In genomic region chr9:132994410-132995120, GRCh38 we compare ENCODE assay signal across 11 cellular contexts. TPM values are rescaled to one million over a fixed set of nuclear protein-coding genes. Genes with fewer than 3 reads are reported as not detected.
A peak's percentile ranks its signal among the peaks of the same experiment; 100 is the strongest.
DNase-seq lines count a peak whose midpoint lies in the region; ATAC-seq, FAIRE-seq and TF ChIP-seq lines count a peak whose summit lies in the region.
"Had no signal": no experiment of that assay in that cellular context is flagged by ENCODE, and none has a peak within 500 bp of the region (broad histone marks: within the 10 kb centered on the region; RNA-seq: fewer than 3 reads in every experiment).

No MANE protein-coding gene starts in this region.

- no peak overlapping the region for H3K4me3 ChIP-seq in H7 (ENCODE audit: insufficient read depth, low read depth, low read length)
- H3K4me3 ChIP-seq in keratinocyte (ENCODE audit: control insufficient read depth in 2 of 3, extremely low read depth in 1 of 3, insufficient read depth in 2 of 3, low read depth in 1 of 3, low read length in 3 of 3), result no peak overlapping the region
- no peak overlapping the region for H3K4me3 ChIP-seq in testis
- H3K4me3 ChIP-seq: tibial artery had no signal

- peaks cover 18% of the 10 kb centered on the region for H3K4me1 Mint-ChIP-seq in Calu3 (ENCODE audit: low read depth, unreplicated experiment)
- peaks cover 0 to 6% of the 10 kb centered on the region in 2 donors for H3K4me1 Mint-ChIP-seq in effector memory CD8-positive, alpha-beta T cell (ENCODE audit: low read depth in 2 of 2)

- no peaks in the 10 kb centered on the region for H3K9me3 Mint-ChIP-seq in Calu3 (ENCODE audit: low read depth, unreplicated experiment)
- no peaks in the 10 kb centered on the region for H3K9me3 Mint-ChIP-seq in effector memory CD8-positive, alpha-beta T cell

- H3K9me1 ChIP-seq in keratinocyte (ENCODE audit: control insufficient read depth, extremely low read depth, insufficient read depth, low read length), result no peaks in the 10 kb centered on the region

- no peak overlapping the region for H2AFZ ChIP-seq in keratinocyte (ENCODE audit: control insufficient read depth, low read length)

- intact Hi-C loops in Calu3 (cut with micrococcal nuclease; ENCODE audit: unreplicated experiment), result no loop called here
- intact Hi-C loops in testis (cut with DNase I; ENCODE audit: low total_unique reads), result no loop called here

- H3K27ac ChIP-seq in keratinocyte (ENCODE audit: control insufficient read depth, insufficient read depth, low read length) (no peak overlapping the region), testis (no peak overlapping the region)
- H3K27ac ChIP-seq: tibial artery had no signal

- DNase-seq in Calu3 (peak; percentile 38), H7 (peak; percentile 64), SW480 (ENCODE audit: low spot score) (peak; percentile 80), keratinocyte (ENCODE audit: low read depth, low spot score) (peak; percentile 69), NCI-H1092 (lab: John Stamatoyannopoulos, UW) (no peak), testis (no peak)
- DNase-seq in effector memory CD8-positive, alpha-beta T cell, result no peak
- DNase-seq: NCI-H2081 treated with DMSO at 0.1 percent for 48 hours, tibial artery had no signal

- TF ChIP-seq CTCF in Calu3 (IDR thresholded peaks at IDR 0.05; ENCODE audit: unreplicated experiment), result no peak
- no peak for TF ChIP-seq CTCF in keratinocyte (optimal IDR thresholded peaks at IDR 0.05 in 1 of 3, IDR thresholded peaks at IDR 0.05 in 1 of 3, conservative IDR thresholded peaks at IDR 0.05 in 1 of 3; ENCODE audit: extremely low read depth in 1 of 3, insufficient read depth in 2 of 3, low read length in 3 of 3)
- no peak for TF ChIP-seq CTCF in testis (IDR thresholded peaks at IDR 0.05)

- H3K27ac Mint-ChIP-seq in Calu3 (ENCODE audit: unreplicated experiment), result no peak overlapping the region
- peak overlapping the region in 1 of 2 donors; percentile 18 for H3K27ac Mint-ChIP-seq in effector memory CD8-positive, alpha-beta T cell

- peaks cover 79% of the 10 kb centered on the region for H3K27me3 Mint-ChIP-seq in Calu3 (ENCODE audit: unreplicated experiment)
- peaks cover 59 to 81% of the 10 kb centered on the region in 2 donors for H3K27me3 Mint-ChIP-seq in effector memory CD8-positive, alpha-beta T cell

- H3K9ac ChIP-seq in keratinocyte (ENCODE audit: control insufficient read depth, extremely low read depth, insufficient read depth, low read length), result peak overlapping the region; percentile 14

- H3K36me3 ChIP-seq in H7 (replicated peaks; ENCODE audit: control insufficient read depth, insufficient read depth, low read length), result no peaks in the 10 kb centered on the region
- H3K36me3 ChIP-seq in keratinocyte (ENCODE audit: control insufficient read depth in 2 of 2, extremely low read depth in 1 of 2, insufficient read depth in 2 of 2, low read length in 2 of 2), result no peaks in the 10 kb centered on the region
- no peaks in the 10 kb centered on the region for H3K36me3 ChIP-seq in testis (ENCODE audit: low read depth, missing control alignments)
- H3K36me3 ChIP-seq: tibial artery had no signal

- 47 to 51% methylated on average over 11 to 13 of the region's 13 CpGs for WGBS in testis, 2 donors

- no peaks in the 10 kb centered on the region for H3K79me2 ChIP-seq in keratinocyte (ENCODE audit: control insufficient read depth, insufficient read depth, low read length)

- no peaks in the 10 kb centered on the region for H3K9me3 ChIP-seq in keratinocyte (ENCODE audit: control insufficient read depth, low read depth, low read length)
- H3K9me3 ChIP-seq in testis, result no peaks in the 10 kb centered on the region
- H3K9me3 ChIP-seq: tibial artery had no signal

- H3K4me3 Mint-ChIP-seq in Calu3 (ENCODE audit: low read depth, unreplicated experiment), result peak overlapping the region; percentile 12
- H3K4me3 Mint-ChIP-seq in effector memory CD8-positive, alpha-beta T cell, result peak overlapping the region in 1 of 2 donors; percentile 30

- no peak for TF ChIP-seq POLR2A in testis (IDR thresholded peaks at IDR 0.05)

- CTCF ChIA-PET in Calu3 (lab: Charles Lee), result interaction anchor here (0.5 to 1.2 kb wide), 3 partner anchors 8 to 28 kb away, joined by 3 to 4 read pairs (median 3); no protein-coding TSS in a partner anchor

- dilution Hi-C loops in keratinocyte (cut with MboI; ENCODE audit: extremely low pct_ligation_motif_present, low sequenced_read_pairs), result no loop called here

- H4K20me1 ChIP-seq in keratinocyte (ENCODE audit: control insufficient read depth, extremely low read depth, insufficient read depth, low read length), result no peaks in the 10 kb centered on the region

- peak overlapping the region; percentile 26 for H3K4me2 ChIP-seq in keratinocyte (ENCODE audit: control insufficient read depth, extremely low read depth, insufficient read depth, low read depth, low read length)

- no peak for ATAC-seq in GM19328 (IDR thresholded peaks at IDR 0.05; ENCODE audit: unreplicated experiment)
- no peak for ATAC-seq in effector memory CD8-positive, alpha-beta T cell (replicated peaks)

- no TSS peak for BruUV-seq in Calu3 (replicated peaks; lab: Mats Ljungman, UMichigan)

- FAIRE-seq in keratinocyte (lab: Jason Lieb, UNC), result no peak

- H3K27me3 ChIP-seq in H7 (ENCODE audit: control insufficient read depth, insufficient read depth, low read length), result no peaks in the 10 kb centered on the region; the same call in 1 of the 2 replicates
- peaks cover 20% of the 10 kb centered on the region for H3K27me3 ChIP-seq in keratinocyte (ENCODE audit: control insufficient read depth, extremely low read depth, insufficient read depth, low read length)
- H3K27me3 ChIP-seq in testis, result no peaks in the 10 kb centered on the region

- peaks cover 5% of the 10 kb centered on the region for H3K36me3 Mint-ChIP-seq in Calu3 (ENCODE audit: insufficient read depth, unreplicated experiment)
- peaks cover 2% of the 10 kb centered on the region for H3K36me3 Mint-ChIP-seq in effector memory CD8-positive, alpha-beta T cell (ENCODE audit: insufficient read depth)

- H3K4me1 ChIP-seq in keratinocyte (ENCODE audit: control insufficient read depth, extremely low read depth, insufficient read depth, low read length) (peaks cover 22% of the 10 kb centered on the region), testis (no peaks in the 10 kb centered on the region)
- H3K4me1 ChIP-seq: tibial artery had no signal

RNA-seq across cellular contexts. Expression of gene GFI1B, which starts 16.1 kb away (rescaled TPM):
- not detected in 2 replicates for total RNA-seq in Calu3 (2022)
- total RNA-seq in H7 (2014; rRNA removed; shearing (Covaris generic)), result 0.52 TPM in 1 of 2 replicates, not detected in the other
- polyA plus RNA-seq in keratinocyte, result not detected in 3 replicates
- not detected for polyA plus RNA-seq in keratinocyte (2011; ENCODE audit: low read depth)
- not detected in 2 replicates for polyA plus RNA-seq in keratinocyte (2011; cell fraction: cytosol; rRNA removed)
- polyA plus RNA-seq in keratinocyte (2011; cell fraction: nucleus; rRNA removed), result not detected in 2 replicates
- polyA plus RNA-seq in keratinocyte (2012; ENCODE audit: low replicate concordance), result not detected in 2 replicates
- not detected in 3 replicates for polyA minus RNA-seq in keratinocyte
- not detected for polyA minus RNA-seq in keratinocyte (2011; cell fraction: cytosol; rRNA and poly(A)+ RNA removed)
- polyA minus RNA-seq in keratinocyte (2011; cell fraction: nucleus; rRNA and poly(A)+ RNA removed), result not detected in 2 replicates
- total RNA-seq in testis, result 1 to 10 TPM; 4.3 to 9.7 TPM
- polyA plus RNA-seq in testis (ENCODE audit: insufficient read depth, low read depth, low replicate concordance), result 12.6 TPM
- polyA plus RNA-seq: neural cell had no signal

RNA-seq across cellular contexts. Expression of gene GTF3C5, which starts 36.2 kb away (rescaled TPM):
- 43.7 and 48.4 TPM in 2 replicates for total RNA-seq in Calu3 (2022)
- total RNA-seq in H7 (2014; rRNA removed; shearing (Covaris generic)), result 131 and 133 TPM in 2 replicates
- 36.2 to 40.8 TPM (median 37.2 TPM) in 3 replicates for polyA plus RNA-seq in keratinocyte
- polyA plus RNA-seq in keratinocyte (2011; ENCODE audit: low read depth), result 12.7 TPM
- polyA plus RNA-seq in keratinocyte (2011; cell fraction: cytosol; rRNA removed), result 24.2 and 34.4 TPM in 2 replicates
- polyA plus RNA-seq in keratinocyte (2011; cell fraction: nucleus; rRNA removed), result 48.9 and 54.0 TPM in 2 replicates
- 33.5 and 39.4 TPM in 2 replicates for polyA plus RNA-seq in keratinocyte (2012; ENCODE audit: low replicate concordance)
- polyA minus RNA-seq in keratinocyte, result 30.6 to 60.8 TPM (median 41.5 TPM) in 3 replicates
- polyA minus RNA-seq in keratinocyte (2011; cell fraction: cytosol; rRNA and poly(A)+ RNA removed), result 28.2 TPM
- 21.6 and 26.4 TPM in 2 replicates for polyA minus RNA-seq in keratinocyte (2011; cell fraction: nucleus; rRNA and poly(A)+ RNA removed)
- total RNA-seq in testis, result 100 to 1,000 TPM; 109 to 117 TPM
- 66.9 TPM for polyA plus RNA-seq in testis (ENCODE audit: insufficient read depth, low read depth, low replicate concordance)

RNA-seq across cellular contexts. Expression of gene TSC1, which starts 50.1 kb away (rescaled TPM):
- total RNA-seq in Calu3 (2022) (31.7 and 35.9 TPM in 2 replicates), testis (100 to 1,000 TPM; 100 to 108 TPM)
- total RNA-seq in H7 (2014; rRNA removed; shearing (Covaris generic)), result 36.8 and 39.0 TPM in 2 replicates
- polyA plus RNA-seq in keratinocyte (26.1 to 28.6 TPM (median 27.7 TPM) in 3 replicates), testis (ENCODE audit: insufficient read depth, low read depth, low replicate concordance) (78.4 TPM)
- 21.6 TPM for polyA plus RNA-seq in keratinocyte (2011; ENCODE audit: low read depth)
- 12.2 and 21.2 TPM in 2 replicates for polyA plus RNA-seq in keratinocyte (2011; cell fraction: cytosol; rRNA removed)
- polyA plus RNA-seq in keratinocyte (2011; cell fraction: nucleus; rRNA removed), result 87.3 and 97.0 TPM in 2 replicates
- polyA plus RNA-seq in keratinocyte (2012; ENCODE audit: low replicate concordance), result 13.2 and 14.6 TPM in 2 replicates
- polyA minus RNA-seq in keratinocyte, result 41.8 to 99.1 TPM (median 79.9 TPM) in 3 replicates
- polyA minus RNA-seq in keratinocyte (2011; cell fraction: cytosol; rRNA and poly(A)+ RNA removed), result 18.6 TPM
- 47.8 and 94.9 TPM in 2 replicates for polyA minus RNA-seq in keratinocyte (2011; cell fraction: nucleus; rRNA and poly(A)+ RNA removed)

Comparison
In these comparisons a context has a peak if more than half of its experiments do, and no peak if none do; other contexts are left out.
1. DNase-seq: peak in Calu3 (single experiment), H7 (single experiment), SW480 (single experiment) and keratinocyte (single experiment); none in NCI-H1092 (single experiment), effector memory CD8-positive, alpha-beta T cell (0 of 3) and testis (single experiment).